In the genomic region with DNA sequence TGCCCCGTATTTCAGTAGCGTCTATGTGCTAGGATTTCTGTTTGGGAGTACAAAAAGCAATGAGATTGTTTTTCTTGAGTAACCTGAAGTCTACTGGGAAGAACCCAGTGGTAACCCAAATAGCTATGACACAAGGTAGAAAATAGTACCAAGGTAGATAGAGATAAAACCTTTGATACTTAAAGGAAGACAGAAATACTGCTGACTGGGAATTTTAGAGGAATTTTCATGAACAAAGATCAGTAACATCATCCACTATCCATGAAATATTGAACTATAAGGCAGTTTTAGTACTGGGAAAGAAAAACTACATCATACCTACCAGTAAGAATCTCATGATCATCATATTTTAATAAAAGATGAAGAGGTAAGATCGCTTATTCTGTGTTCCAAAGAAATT, we compare ENCODE assay signal across 10 cellular contexts.
"Had no signal": no experiment of that assay in that cellular context is flagged by ENCODE, and none has a peak within 500 bp of the region (broad histone marks: within the 10 kb centered on the region; RNA-seq: fewer than 3 reads in every experiment).

No MANE protein-coding gene starts in this region.

- DNase-seq: GM23248, GOT3, H7, HFFc6, KBM-7 had no signal

- H3K27me3 Mint-ChIP-seq: IgD-negative memory B cell had no signal

- H3K9me3 Mint-ChIP-seq: HFFc6, IgD-negative memory B cell had no signal

- H3K4me2 ChIP-seq: KMS-11 had no signal

- H3K4me3 ChIP-seq: GM23248, HAP-1 had no signal

- H3K4me3 Mint-ChIP-seq: HFFc6 had no signal

- H3K4me1 ChIP-seq: HAP-1 had no signal

- H3K36me3 ChIP-seq: HAP-1 had no signal

- H3K27ac Mint-ChIP-seq: HFFc6 had no signal

- H3K27ac ChIP-seq: GM23248, HL-60, KMS-11 had no signal

- H3K9ac ChIP-seq: GM23248, KMS-11 had no signal

- ATAC-seq: HCT116 had no signal

- H2AFZ ChIP-seq: GM23248 had no signal

- H3K9me3 ChIP-seq: HAP-1 had no signal
